Comparison of ENCODE assay signal across 8 cellular contexts in the genomic region with DNA sequence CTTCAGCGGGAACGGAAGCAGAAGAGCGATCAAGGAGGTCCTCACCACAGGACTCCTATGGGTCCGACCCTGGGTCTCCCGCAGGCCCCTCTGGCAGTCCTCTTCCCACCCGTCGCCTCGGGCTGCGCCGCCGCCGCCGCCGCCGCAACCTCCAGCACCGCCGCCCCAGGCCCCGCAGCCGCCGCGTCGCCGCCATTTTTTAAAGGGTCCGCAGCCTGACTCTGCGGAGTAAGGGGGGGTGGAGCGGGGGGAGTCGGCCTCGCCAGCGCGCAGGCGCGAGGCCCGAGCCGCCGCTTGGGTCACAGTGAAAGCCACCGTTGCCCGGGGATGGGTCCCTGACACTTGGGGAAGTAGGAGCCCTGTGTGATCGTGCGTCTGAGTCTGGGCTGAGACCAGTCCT.
DNase-seq lines count a peak whose midpoint lies in the region; ATAC-seq and TF ChIP-seq lines count a peak whose summit lies in the region.
"Not testable (repeated sequence)": the region's sequence is repeated elsewhere in the genome, so short reads cannot be mapped to it uniquely, and the experiment has no call there.

No MANE protein-coding gene starts in this region.

- H4K20me1 ChIP-seq in BLaER1 treated with 17β-estradiol and CSF1 and Interleukin-3, amounts not matched to agents 10 nM and 100 nM; hepatocyte (ENCODE audit: insufficient read depth, poor library complexity, severe bottlenecking): not testable (repeated sequence)

- TF ChIP-seq CTCF in breast epithelium (IDR thresholded peaks at IDR 0.05); hepatocyte (IDR thresholded peaks at IDR 0.05; ENCODE audit: poor library complexity); natural killer cell (IDR thresholded peaks at IDR 0.05); suprapubic skin (IDR thresholded peaks at IDR 0.05): not testable (repeated sequence)

- not testable (repeated sequence) for H3K36me3 ChIP-seq in BLaER1 treated with 17β-estradiol and CSF1 and Interleukin-3, amounts not matched to agents 10 nM and 100 nM; breast epithelium; hepatocyte (replicated peaks; ENCODE audit: insufficient read depth, low read depth); suprapubic skin

- DNase-seq in activated CD4-positive, alpha-beta T cell treated with anti-CD3 and anti-CD28 coated beads, Interleukin-2, amount 10 ng/mL, durations not matched to agents 24 days and 14 days; breast epithelium (ENCODE audit: low spot score in 2 of 2); natural killer cell; suprapubic skin (ENCODE audit: low spot score in 2 of 2): not testable (repeated sequence)
- peak; percentile 62 for DNase-seq in activated effector memory CD4-positive, alpha-beta T cell treated with anti-CD3 and anti-CD28 coated beads, Interleukin-2, amount 50 U/mL, for 16 hours
- peak; percentile 43 for DNase-seq in Right ventricle myocardium superior
- DNase-seq in hepatocyte (ENCODE audit: low spot score): peak; percentile 9

- peak overlapping the region in 5 of 11 experiments; percentile 10 to 61 (median 46); a peak in 8 of 22 replicates for H3K4me2 ChIP-seq in BLaER1 treated with 17β-estradiol and CSF1 and Interleukin-3, amounts not matched to agents 10 nM and 100 nM
- not testable (repeated sequence) for H3K4me2 ChIP-seq in hepatocyte

- H3K36me3 Mint-ChIP-seq in activated CD4-positive, alpha-beta T cell treated with anti-CD3 and anti-CD28 coated beads, Interleukin-2, amount 10 ng/mL, durations not matched to agents 24 days and 14 days (ENCODE audit: low read depth); natural killer cell: not testable (repeated sequence)

- peaks cover 0 to 15% (median 4%) of the 10 kb centered on the region in 11 experiments; a peak in 6 of 22 replicates for H3K9me3 ChIP-seq in BLaER1 treated with 17β-estradiol and CSF1 and Interleukin-3, amounts not matched to agents 10 nM and 100 nM (replicated peaks in 1 of 11)
- H3K9me3 ChIP-seq in breast epithelium; hepatocyte (ENCODE audit: low read depth); suprapubic skin: not testable (repeated sequence)

- not testable (repeated sequence) for TF ChIP-seq POLR2A in breast epithelium (IDR thresholded peaks at IDR 0.05); suprapubic skin (IDR thresholded peaks at IDR 0.05)

- not testable (repeated sequence) for H3K4me1 Mint-ChIP-seq in activated CD4-positive, alpha-beta T cell treated with anti-CD3 and anti-CD28 coated beads, Interleukin-2, amount 10 ng/mL, durations not matched to agents 24 days and 14 days; natural killer cell

- not testable (repeated sequence) for ATAC-seq in Right ventricle myocardium superior (ENCODE audit: poor library complexity); natural killer cell

- H3K4me3 ChIP-seq in BLaER1 treated with 17β-estradiol and CSF1 and Interleukin-3, amounts not matched to agents 10 nM and 100 nM: peak overlapping the region; percentile 41 to 66 (median 57)
- H3K4me3 ChIP-seq in breast epithelium (peak overlapping the region in 2 of 3 donors; percentile 35 to 59), suprapubic skin (peak overlapping the region; percentile 22)
- not testable (repeated sequence) for H3K4me3 ChIP-seq in hepatocyte

- 95% methylated on average over 38 of the region's 39 CpGs for whole genome bisulfite sequencing in hepatocyte (ENCODE audit: low lambda C conversion rate, missing lambda C conversion rate)
- WGBS in suprapubic skin: 87% methylated on average over 26 of the region's 39 CpGs

- not testable (repeated sequence) for H3K4me1 ChIP-seq in BLaER1 treated with 17β-estradiol and CSF1 and Interleukin-3, amounts not matched to agents 10 nM and 100 nM; breast epithelium; hepatocyte (ENCODE audit: insufficient read depth); suprapubic skin

- peak overlapping the region; percentile 15 for H3K4me3 Mint-ChIP-seq in activated CD4-positive, alpha-beta T cell treated with anti-CD3 and anti-CD28 coated beads, Interleukin-2, amount 10 ng/mL, durations not matched to agents 24 days and 14 days
- H3K4me3 Mint-ChIP-seq in natural killer cell: peak overlapping the region; percentile 40

- peak overlapping the region in 10 of 11 experiments; percentile 40 to 74 (median 62); a peak in 18 of 22 replicates for H3K27ac ChIP-seq in BLaER1 treated with 17β-estradiol and CSF1 and Interleukin-3, amounts not matched to agents 10 nM and 100 nM
- H3K27ac ChIP-seq in breast epithelium, hepatocyte, suprapubic skin: not testable (repeated sequence)

- H3K79me2 ChIP-seq in hepatocyte: not testable (repeated sequence)

- intact Hi-C loops in activated CD4-positive, alpha-beta T cell treated with anti-CD3 and anti-CD28 coated beads, Interleukin-2, amount 10 ng/mL, durations not matched to agents 24 days and 14 days (cut with micrococcal nuclease); breast epithelium (cut with DNase I; ENCODE audit: low total_unique reads); Right ventricle myocardium superior (cut with DNase I); natural killer cell (cut with micrococcal nuclease): not testable (repeated sequence)

- H2AFZ ChIP-seq in hepatocyte: not testable (repeated sequence)

- not testable (repeated sequence) for H3K9me3 Mint-ChIP-seq in activated CD4-positive, alpha-beta T cell treated with anti-CD3 and anti-CD28 coated beads, Interleukin-2, amount 10 ng/mL, durations not matched to agents 24 days and 14 days; natural killer cell

- H3K27me3 Mint-ChIP-seq in activated CD4-positive, alpha-beta T cell treated with anti-CD3 and anti-CD28 coated beads, Interleukin-2, amount 10 ng/mL, durations not matched to agents 24 days and 14 days; natural killer cell (ENCODE audit: low read depth in 2 of 2): not testable (repeated sequence)

- H3K9ac ChIP-seq in BLaER1 treated with 17β-estradiol and CSF1 and Interleukin-3, amounts not matched to agents 10 nM and 100 nM: peak overlapping the region in 10 of 11 experiments; percentile 58 to 76 (median 71); a peak in 19 of 22 replicates

- TF ChIP-seq EP300 in suprapubic skin (IDR thresholded peaks at IDR 0.05): not testable (repeated sequence)

- not testable (repeated sequence) for H3K27ac Mint-ChIP-seq in activated CD4-positive, alpha-beta T cell treated with anti-CD3 and anti-CD28 coated beads, Interleukin-2, amount 10 ng/mL, durations not matched to agents 24 days and 14 days; natural killer cell

- H3K9me2 ChIP-seq in hepatocyte (replicated peaks; ENCODE audit: insufficient read depth): not testable (repeated sequence)

- not testable (repeated sequence) for H3K27me3 ChIP-seq in BLaER1 treated with 17β-estradiol and CSF1 and Interleukin-3, amounts not matched to agents 10 nM and 100 nM; breast epithelium; hepatocyte; suprapubic skin
